In genomic region chr1:182913401-182913800, GRCh38 we compare ENCODE assay signal across 41 cellular contexts. TPM values are rescaled to one million over a fixed set of nuclear protein-coding genes. Genes with fewer than 3 reads are reported as not detected.
"Had no signal": no experiment of that assay in that cellular context is flagged by ENCODE, and none has a peak within 500 bp of the region (broad histone marks: within the 10 kb centered on the region; RNA-seq: fewer than 3 reads in every experiment).

No MANE protein-coding gene starts in this region.

- H3K36me3 ChIP-seq: adrenal gland, ascending aorta, brain microvascular endothelial cell, breast epithelium, cardiac muscle cell had no signal

- H3K9me3 ChIP-seq: adrenal gland, body of pancreas had no signal

- H3K27me3 ChIP-seq: adrenal gland, ascending aorta, body of pancreas, brain microvascular endothelial cell, breast epithelium, cardiac muscle cell had no signal

- H3K4me1 ChIP-seq: adrenal gland, ascending aorta, body of pancreas, breast epithelium had no signal

- H3K36me3 Mint-ChIP-seq: activated naive CD4-positive, alpha-beta T cell treated with anti-CD3 and anti-CD28 coated beads, Interleukin-2, amount 10 ng/mL, durations not matched to agents 7 days and 5 days; activated naive CD4-positive, alpha-beta T cell treated with anti-CD3 and anti-CD28 coated beads, Interleukin-2, amount 50 U/mL, for 24 hours; activated naive CD8-positive, alpha-beta T cell treated with anti-CD3 and anti-CD28 coated beads for 36 hours; activated naive CD8-positive, alpha-beta T cell treated with anti-CD3 and anti-CD28 coated beads, Interleukin-2, amount 10 ng/mL, durations not matched to agents 7 days and 5 days; brain had no signal

- H3K27ac Mint-ChIP-seq: activated naive CD4-positive, alpha-beta T cell treated with anti-CD3 and anti-CD28 coated beads for 36 hours; activated naive CD4-positive, alpha-beta T cell treated with anti-CD3 and anti-CD28 coated beads, Interleukin-2, amount 10 ng/mL, durations not matched to agents 7 days and 5 days; activated naive CD4-positive, alpha-beta T cell treated with anti-CD3 and anti-CD28 coated beads, Interleukin-2, amount 50 U/mL, for 24 hours; activated naive CD4-positive, alpha-beta T cell treated with anti-CD3 and anti-CD28 coated beads, Interleukin-2, amount 50 U/mL, for 72 hours; activated naive CD8-positive, alpha-beta T cell; activated naive CD8-positive, alpha-beta T cell treated with anti-CD3 and anti-CD28 coated beads for 36 hours; activated naive CD8-positive, alpha-beta T cell treated with anti-CD3 and anti-CD28 coated beads, Interleukin-2, amount 10 ng/mL, durations not matched to agents 7 days and 5 days; activated naive CD8-positive, alpha-beta T cell treated with anti-CD3 and anti-CD28 coated beads, Interleukin-2, amount 50 U/mL, for 24 hours; activated T-cell treated with anti-CD3 and anti-CD28 coated beads, Interleukin-2, amount 50 U/mL, for 24 hours; activated T-cell treated with anti-CD3 and anti-CD28 coated beads, Interleukin-2, amount 50 U/mL, for 72 hours; activated T-helper 1 cell treated with anti-CD3 and anti-CD28 coated beads, Interleukin-12 subunit alpha, Interleukin-12 subunit beta, Interleukin-2, Interleukin-4 antibody, amounts not matched to agents 30 ng/mL and 10 ng/mL and 1 ng/mL, durations not matched to agents 14 hours and 24 hours and 36 hours; activated T-helper 17 cell treated with anti-CD3 and anti-CD28 coated beads, Interleukin-2, amount 50 U/mL, for 72 hours; activated T-helper 2 cell treated with anti-CD3 and anti-CD28 coated beads, Interferon-gamma antibody, Interleukin-2, Interleukin-4, amounts not matched to agents 10 μg/mL and 5 μg/mL and 100 μg/mL, durations not matched to agents 14 hours and 24 hours and 36 hours; brain had no signal

- H3K27ac ChIP-seq: adrenal gland, ascending aorta, body of pancreas, brain microvascular endothelial cell, breast epithelium, cardiac muscle cell had no signal

- H3K9me3 Mint-ChIP-seq: activated naive CD4-positive, alpha-beta T cell treated with anti-CD3 and anti-CD28 coated beads, Interleukin-2, amount 10 ng/mL, durations not matched to agents 7 days and 5 days; activated naive CD4-positive, alpha-beta T cell treated with anti-CD3 and anti-CD28 coated beads, Interleukin-2, amount 50 U/mL, for 24 hours; activated naive CD4-positive, alpha-beta T cell treated with anti-CD3 and anti-CD28 coated beads, Interleukin-2, amount 50 U/mL, for 72 hours; activated naive CD8-positive, alpha-beta T cell treated with anti-CD3 and anti-CD28 coated beads, Interleukin-2, amount 10 ng/mL, durations not matched to agents 7 days and 5 days; activated T-cell treated with anti-CD3 and anti-CD28 coated beads, Interleukin-2, amount 50 U/mL, for 72 hours; activated T-helper 1 cell treated with anti-CD3 and anti-CD28 coated beads, Interleukin-12 subunit alpha, Interleukin-12 subunit beta, Interleukin-2, Interleukin-4 antibody, amounts not matched to agents 30 ng/mL and 10 ng/mL and 1 ng/mL, durations not matched to agents 14 hours and 24 hours and 36 hours; activated T-helper 2 cell treated with anti-CD3 and anti-CD28 coated beads, Interferon-gamma antibody, Interleukin-2, Interleukin-4, amounts not matched to agents 10 μg/mL and 5 μg/mL and 100 μg/mL, durations not matched to agents 14 hours and 24 hours and 36 hours; central memory CD8-positive, alpha-beta T cell had no signal

- H3K4me1 Mint-ChIP-seq: activated naive CD4-positive, alpha-beta T cell treated with anti-CD3 and anti-CD28 coated beads, Interleukin-2, amount 10 ng/mL, durations not matched to agents 7 days and 5 days; activated naive CD4-positive, alpha-beta T cell treated with anti-CD3 and anti-CD28 coated beads, Interleukin-2, amount 50 U/mL, for 24 hours; activated naive CD8-positive, alpha-beta T cell treated with anti-CD3 and anti-CD28 coated beads for 36 hours; activated naive CD8-positive, alpha-beta T cell treated with anti-CD3 and anti-CD28 coated beads, Interleukin-2, amount 10 ng/mL, durations not matched to agents 7 days and 5 days; activated naive CD8-positive, alpha-beta T cell treated with anti-CD3 and anti-CD28 coated beads, Interleukin-2, amount 50 U/mL, for 24 hours; activated T-helper 17 cell treated with anti-CD3 and anti-CD28 coated beads, Interleukin-2, amount 50 U/mL, for 72 hours; brain; central memory CD8-positive, alpha-beta T cell had no signal

- ATAC-seq: activated naive CD4-positive, alpha-beta T cell treated with anti-CD3 and anti-CD28 coated beads, Interleukin-2, amount 50 U/mL, for 72 hours; activated naive CD8-positive, alpha-beta T cell treated with anti-CD3 and anti-CD28 coated beads, Interleukin-2, amount 50 U/mL, for 24 hours; activated T-cell treated with anti-CD3 and anti-CD28 coated beads, Interleukin-2, amount 50 U/mL, for 4 hours; activated T-cell treated with anti-CD3 and anti-CD28 coated beads, Interleukin-2, amount 50 U/mL, for 72 hours; activated T-helper 17 cell treated with anti-CD3 and anti-CD28 coated beads, Interleukin-2, amount 50 U/mL, for 72 hours; body of pancreas had no signal

- H3K4me3 Mint-ChIP-seq: activated naive CD4-positive, alpha-beta T cell treated with anti-CD3 and anti-CD28 coated beads for 36 hours; activated naive CD4-positive, alpha-beta T cell treated with anti-CD3 and anti-CD28 coated beads, Interleukin-2, amount 10 ng/mL, durations not matched to agents 7 days and 5 days; activated naive CD4-positive, alpha-beta T cell treated with anti-CD3 and anti-CD28 coated beads, Interleukin-2, amount 50 U/mL, for 24 hours; activated naive CD8-positive, alpha-beta T cell; activated naive CD8-positive, alpha-beta T cell treated with anti-CD3 and anti-CD28 coated beads for 36 hours; activated naive CD8-positive, alpha-beta T cell treated with anti-CD3 and anti-CD28 coated beads, Interleukin-2, amount 10 ng/mL, durations not matched to agents 7 days and 5 days; activated naive CD8-positive, alpha-beta T cell treated with anti-CD3 and anti-CD28 coated beads, Interleukin-2, amount 50 U/mL, for 24 hours; activated T-cell treated with anti-CD3 and anti-CD28 coated beads, Interleukin-2, amount 50 U/mL, for 24 hours; activated T-cell treated with anti-CD3 and anti-CD28 coated beads, Interleukin-2, amount 50 U/mL, for 4 hours; activated T-cell treated with anti-CD3 and anti-CD28 coated beads, Interleukin-2, amount 50 U/mL, for 72 hours; activated T-helper 1 cell treated with anti-CD3 and anti-CD28 coated beads, Interleukin-12 subunit alpha, Interleukin-12 subunit beta, Interleukin-2, Interleukin-4 antibody, amounts not matched to agents 30 ng/mL and 10 ng/mL and 1 ng/mL, durations not matched to agents 14 hours and 24 hours and 36 hours; activated T-helper 17 cell treated with anti-CD3 and anti-CD28 coated beads, Interleukin-2, amount 50 U/mL, for 72 hours; brain; central memory CD8-positive, alpha-beta T cell had no signal

- DNase-seq: activated effector memory CD4-positive, alpha-beta T cell treated with anti-CD3 and anti-CD28 coated beads, Interleukin-2, amount 50 U/mL, for 16 hours; activated effector memory CD4-positive, alpha-beta T cell treated with Interleukin-2 at 50 U/mL for 16 hours; activated gamma-delta T cell; activated gamma-delta T cell treated with Interleukin-2 at 50 U/mL for 16 hours; activated naive CD4-positive, alpha-beta T cell; activated naive CD4-positive, alpha-beta T cell treated with anti-CD3 and anti-CD28 coated beads for 36 hours; activated naive CD4-positive, alpha-beta T cell treated with anti-CD3 and anti-CD28 coated beads, Interleukin-2, amount 10 ng/mL, durations not matched to agents 7 days and 5 days; activated naive CD4-positive, alpha-beta T cell treated with anti-CD3 and anti-CD28 coated beads, Interleukin-2, amount 50 U/mL, for 16 hours; activated naive CD4-positive, alpha-beta T cell treated with Interleukin-2 at 50 U/mL for 16 hours; activated naive CD8-positive, alpha-beta T cell treated with anti-CD3 and anti-CD28 coated beads for 36 hours; activated naive CD8-positive, alpha-beta T cell treated with anti-CD3 and anti-CD28 coated beads, Interleukin-2, amount 10 ng/mL, durations not matched to agents 7 days and 5 days; activated naive CD8-positive, alpha-beta T cell treated with anti-CD3 and anti-CD28 coated beads, Interleukin-2, amount 50 U/mL, for 24 hours; activated T-cell treated with anti-CD3 and anti-CD28 coated beads, Interleukin-2, amount 50 U/mL, for 24 hours; activated T-cell treated with anti-CD3 and anti-CD28 coated beads, Interleukin-2, amount 50 U/mL, for 4 hours; activated T-cell treated with anti-CD3 and anti-CD28 coated beads, Interleukin-2, amount 50 U/mL, for 48 hours; activated T-cell treated with anti-CD3 and anti-CD28 coated beads, Interleukin-2, amount 50 U/mL, for 72 hours; adrenal gland; amniotic stem cell; amygdala; anterior cingulate cortex; aorta; body of pancreas; brain microvascular endothelial cell; caudate nucleus; central memory CD4-positive, alpha-beta T cell; cerebellar nuclear complex had no signal

- H3K4me3 ChIP-seq: adrenal gland, ascending aorta, body of pancreas, breast epithelium, cardiac muscle cell had no signal

RNA-seq across cellular contexts. Expression of gene SHCBP1L, which starts 39.6 kb away (rescaled TPM):
- total RNA-seq: activated naive CD4-positive, alpha-beta T cell treated with anti-CD3 and anti-CD28 coated beads for 36 hours; activated naive CD4-positive, alpha-beta T cell treated with anti-CD3 and anti-CD28 coated beads, Interleukin-2, amount 50 U/mL, for 72 hours; activated naive CD8-positive, alpha-beta T cell treated with anti-CD3 and anti-CD28 coated beads for 36 hours; activated naive CD8-positive, alpha-beta T cell treated with anti-CD3 and anti-CD28 coated beads, Interleukin-2, amount 10 ng/mL, durations not matched to agents 7 days and 5 days; activated T-cell treated with anti-CD3 and anti-CD28 coated beads, Interleukin-2, amount 50 U/mL, for 4 hours; activated T-cell treated with anti-CD3 and anti-CD28 coated beads, Interleukin-2, amount 50 U/mL, for 72 hours; activated T-helper 1 cell treated with anti-CD3 and anti-CD28 coated beads, Interleukin-12 subunit alpha, Interleukin-12 subunit beta, Interleukin-2, Interleukin-4 antibody, amounts not matched to agents 30 ng/mL and 10 ng/mL and 1 ng/mL, durations not matched to agents 14 hours and 24 hours and 36 hours; activated T-helper 17 cell treated with anti-CD3 and anti-CD28 coated beads, Interleukin-2, amount 50 U/mL, for 72 hours; activated T-helper 2 cell treated with anti-CD3 and anti-CD28 coated beads, Interferon-gamma antibody, Interleukin-2, Interleukin-4, amounts not matched to agents 10 μg/mL and 5 μg/mL and 100 μg/mL, durations not matched to agents 14 hours and 24 hours and 36 hours; adrenal gland; aorta; ascending aorta; astrocyte; body of pancreas; bronchial epithelial cell; cardiac muscle cell; cardiac septum; chondrocyte had no signal
- polyA plus RNA-seq: adrenal gland, aorta, cardiac muscle cell had no signal
